Comparison of ENCODE assay signal across 1 cellular context in genomic region chr19:15292140-15292539, GRCh38.
TF ChIP-seq lines count a peak whose summit lies in the region.

No MANE protein-coding gene starts in this region.

TF ChIP-seq in GM23338, 12 proteins besides CTCF, POLR2A, EP300 and RAD21:
- TF ChIP-seq ZNF331 (CRISPR knock-in tag; IDR thresholded peaks at IDR 0.05; ENCODE audit: low read depth) = no peak
- no peak for TF ChIP-seq EZH2phosphoT487 (IDR thresholded peaks at IDR 0.05; ENCODE audit: unreplicated experiment)
- TF ChIP-seq STAT1 (IDR thresholded peaks at IDR 0.05; ENCODE audit: unreplicated experiment) = no peak
- TF ChIP-seq, protein P1, sequence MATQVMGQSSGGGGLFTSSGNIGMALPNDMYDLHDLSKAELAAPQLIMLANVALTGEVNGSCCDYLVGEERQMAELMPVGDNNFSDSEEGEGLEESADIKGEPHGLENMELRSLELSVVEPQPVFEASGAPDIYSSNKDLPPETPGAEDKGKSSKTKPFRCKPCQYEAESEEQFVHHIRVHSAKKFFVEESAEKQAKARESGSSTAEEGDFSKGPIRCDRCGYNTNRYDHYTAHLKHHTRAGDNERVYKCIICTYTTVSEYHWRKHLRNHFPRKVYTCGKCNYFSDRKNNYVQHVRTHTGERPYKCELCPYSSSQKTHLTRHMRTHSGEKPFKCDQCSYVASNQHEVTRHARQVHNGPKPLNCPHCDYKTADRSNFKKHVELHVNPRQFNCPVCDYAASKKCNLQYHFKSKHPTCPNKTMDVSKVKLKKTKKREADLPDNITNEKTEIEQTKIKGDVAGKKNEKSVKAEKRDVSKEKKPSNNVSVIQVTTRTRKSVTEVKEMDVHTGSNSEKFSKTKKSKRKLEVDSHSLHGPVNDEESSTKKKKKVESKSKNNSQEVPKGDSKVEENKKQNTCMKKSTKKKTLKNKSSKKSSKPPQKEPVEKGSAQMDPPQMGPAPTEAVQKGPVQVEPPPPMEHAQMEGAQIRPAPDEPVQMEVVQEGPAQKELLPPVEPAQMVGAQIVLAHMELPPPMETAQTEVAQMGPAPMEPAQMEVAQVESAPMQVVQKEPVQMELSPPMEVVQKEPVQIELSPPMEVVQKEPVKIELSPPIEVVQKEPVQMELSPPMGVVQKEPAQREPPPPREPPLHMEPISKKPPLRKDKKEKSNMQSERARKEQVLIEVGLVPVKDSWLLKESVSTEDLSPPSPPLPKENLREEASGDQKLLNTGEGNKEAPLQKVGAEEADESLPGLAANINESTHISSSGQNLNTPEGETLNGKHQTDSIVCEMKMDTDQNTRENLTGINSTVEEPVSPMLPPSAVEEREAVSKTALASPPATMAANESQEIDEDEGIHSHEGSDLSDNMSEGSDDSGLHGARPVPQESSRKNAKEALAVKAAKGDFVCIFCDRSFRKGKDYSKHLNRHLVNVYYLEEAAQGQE (IDR thresholded peaks at IDR 0.05; ENCODE audit: unreplicated experiment) = no peak
- no peak for TF ChIP-seq NANOG (IDR thresholded peaks at IDR 0.05; ENCODE audit: borderline replicate concordance)
- no peak for TF ChIP-seq JUNB (IDR thresholded peaks at IDR 0.05; ENCODE audit: unreplicated experiment)
- no peak for TF ChIP-seq ZNF114 (CRISPR knock-in tag; IDR thresholded peaks at IDR 0.05)
- TF ChIP-seq EZH2 (IDR thresholded peaks at IDR 0.05; ENCODE audit: low read depth, unreplicated experiment) = no peak
- TF ChIP-seq CREB1 (CRISPR knock-in tag; IDR thresholded peaks at IDR 0.05; ENCODE audit: low read depth) = no peak
- TF ChIP-seq ETS1 (IDR thresholded peaks at IDR 0.05) = no peak
- no peak for TF ChIP-seq POLR2AphosphoS5 (IDR thresholded peaks at IDR 0.05; ENCODE audit: low read depth)
- TF ChIP-seq, protein P2, sequence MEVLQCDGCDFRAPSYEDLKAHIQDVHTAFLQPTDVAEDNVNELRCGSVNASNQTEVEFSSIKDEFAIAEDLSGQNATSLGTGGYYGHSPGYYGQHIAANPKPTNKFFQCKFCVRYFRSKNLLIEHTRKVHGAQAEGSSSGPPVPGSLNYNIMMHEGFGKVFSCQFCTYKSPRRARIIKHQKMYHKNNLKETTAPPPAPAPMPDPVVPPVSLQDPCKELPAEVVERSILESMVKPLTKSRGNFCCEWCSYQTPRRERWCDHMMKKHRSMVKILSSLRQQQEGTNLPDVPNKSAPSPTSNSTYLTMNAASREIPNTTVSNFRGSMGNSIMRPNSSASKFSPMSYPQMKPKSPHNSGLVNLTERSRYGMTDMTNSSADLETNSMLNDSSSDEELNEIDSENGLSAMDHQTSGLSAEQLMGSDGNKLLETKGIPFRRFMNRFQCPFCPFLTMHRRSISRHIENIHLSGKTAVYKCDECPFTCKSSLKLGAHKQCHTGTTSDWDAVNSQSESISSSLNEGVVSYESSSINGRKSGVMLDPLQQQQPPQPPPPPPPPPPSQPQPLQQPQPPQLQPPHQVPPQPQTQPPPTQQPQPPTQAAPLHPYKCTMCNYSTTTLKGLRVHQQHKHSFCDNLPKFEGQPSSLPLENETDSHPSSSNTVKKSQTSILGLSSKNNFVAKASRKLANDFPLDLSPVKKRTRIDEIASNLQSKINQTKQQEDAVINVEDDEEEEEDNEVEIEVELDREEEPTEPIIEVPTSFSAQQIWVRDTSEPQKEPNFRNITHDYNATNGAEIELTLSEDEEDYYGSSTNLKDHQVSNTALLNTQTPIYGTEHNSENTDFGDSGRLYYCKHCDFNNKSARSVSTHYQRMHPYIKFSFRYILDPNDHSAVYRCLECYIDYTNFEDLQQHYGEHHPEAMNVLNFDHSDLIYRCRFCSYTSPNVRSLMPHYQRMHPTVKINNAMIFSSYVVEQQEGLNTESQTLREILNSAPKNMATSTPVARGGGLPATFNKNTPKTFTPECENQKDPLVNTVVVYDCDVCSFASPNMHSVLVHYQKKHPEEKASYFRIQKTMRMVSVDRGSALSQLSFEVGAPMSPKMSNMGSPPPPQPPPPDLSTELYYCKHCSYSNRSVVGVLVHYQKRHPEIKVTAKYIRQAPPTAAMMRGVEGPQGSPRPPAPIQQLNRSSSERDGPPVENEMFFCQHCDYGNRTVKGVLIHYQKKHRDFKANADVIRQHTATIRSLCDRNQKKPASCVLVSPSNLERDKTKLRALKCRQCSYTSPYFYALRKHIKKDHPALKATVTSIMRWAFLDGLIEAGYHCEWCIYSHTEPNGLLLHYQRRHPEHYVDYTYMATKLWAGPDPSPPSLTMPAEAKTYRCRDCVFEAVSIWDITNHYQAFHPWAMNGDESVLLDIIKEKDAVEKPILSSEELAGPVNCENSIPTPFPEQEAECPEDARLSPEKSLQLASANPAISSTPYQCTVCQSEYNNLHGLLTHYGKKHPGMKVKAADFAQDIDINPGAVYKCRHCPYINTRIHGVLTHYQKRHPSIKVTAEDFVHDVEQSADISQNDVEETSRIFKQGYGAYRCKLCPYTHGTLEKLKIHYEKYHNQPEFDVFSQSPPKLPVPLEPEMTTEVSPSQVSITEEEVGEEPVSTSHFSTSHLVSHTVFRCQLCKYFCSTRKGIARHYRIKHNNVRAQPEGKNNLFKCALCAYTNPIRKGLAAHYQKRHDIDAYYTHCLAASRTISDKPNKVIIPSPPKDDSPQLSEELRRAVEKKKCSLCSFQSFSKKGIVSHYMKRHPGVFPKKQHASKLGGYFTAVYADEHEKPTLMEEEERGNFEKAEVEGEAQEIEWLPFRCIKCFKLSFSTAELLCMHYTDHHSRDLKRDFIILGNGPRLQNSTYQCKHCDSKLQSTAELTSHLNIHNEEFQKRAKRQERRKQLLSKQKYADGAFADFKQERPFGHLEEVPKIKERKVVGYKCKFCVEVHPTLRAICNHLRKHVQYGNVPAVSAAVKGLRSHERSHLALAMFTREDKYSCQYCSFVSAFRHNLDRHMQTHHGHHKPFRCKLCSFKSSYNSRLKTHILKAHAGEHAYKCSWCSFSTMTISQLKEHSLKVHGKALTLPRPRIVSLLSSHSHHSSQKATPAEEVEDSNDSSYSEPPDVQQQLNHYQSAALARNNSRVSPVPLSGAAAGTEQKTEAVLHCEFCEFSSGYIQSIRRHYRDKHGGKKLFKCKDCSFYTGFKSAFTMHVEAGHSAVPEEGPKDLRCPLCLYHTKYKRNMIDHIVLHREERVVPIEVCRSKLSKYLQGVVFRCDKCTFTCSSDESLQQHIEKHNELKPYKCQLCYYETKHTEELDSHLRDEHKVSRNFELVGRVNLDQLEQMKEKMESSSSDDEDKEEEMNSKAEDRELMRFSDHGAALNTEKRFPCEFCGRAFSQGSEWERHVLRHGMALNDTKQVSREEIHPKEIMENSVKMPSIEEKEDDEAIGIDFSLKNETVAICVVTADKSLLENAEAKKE (CRISPR knock-in tag; IDR thresholded peaks at IDR 0.05) = no peak
TF ChIP-seq in GM23338: peak in this region for 0.
